Comparison of ENCODE assay signal across 1 cellular context in genomic region chr11:113531575-113532451, GRCh38.
TF ChIP-seq lines count a peak whose summit lies in the region.

No MANE protein-coding gene starts in this region.

TF ChIP-seq in GM23338, 12 proteins besides CTCF, POLR2A, EP300 and RAD21 (continued from another document):
- TF ChIP-seq ZNF462 (CRISPR knock-in tag; IDR thresholded peaks at IDR 0.05) (no peak), CREB1 (CRISPR knock-in tag; IDR thresholded peaks at IDR 0.05; ENCODE audit: low read depth) (no peak), ZNF114 (CRISPR knock-in tag; IDR thresholded peaks at IDR 0.05) (no peak), REST (IDR thresholded peaks at IDR 0.05; ENCODE audit: unreplicated experiment) (no peak)
TF ChIP-seq in GM23338: peak in this region for 0.
